Comparison of ENCODE assay signal across 1 cellular context in the genomic region with DNA sequence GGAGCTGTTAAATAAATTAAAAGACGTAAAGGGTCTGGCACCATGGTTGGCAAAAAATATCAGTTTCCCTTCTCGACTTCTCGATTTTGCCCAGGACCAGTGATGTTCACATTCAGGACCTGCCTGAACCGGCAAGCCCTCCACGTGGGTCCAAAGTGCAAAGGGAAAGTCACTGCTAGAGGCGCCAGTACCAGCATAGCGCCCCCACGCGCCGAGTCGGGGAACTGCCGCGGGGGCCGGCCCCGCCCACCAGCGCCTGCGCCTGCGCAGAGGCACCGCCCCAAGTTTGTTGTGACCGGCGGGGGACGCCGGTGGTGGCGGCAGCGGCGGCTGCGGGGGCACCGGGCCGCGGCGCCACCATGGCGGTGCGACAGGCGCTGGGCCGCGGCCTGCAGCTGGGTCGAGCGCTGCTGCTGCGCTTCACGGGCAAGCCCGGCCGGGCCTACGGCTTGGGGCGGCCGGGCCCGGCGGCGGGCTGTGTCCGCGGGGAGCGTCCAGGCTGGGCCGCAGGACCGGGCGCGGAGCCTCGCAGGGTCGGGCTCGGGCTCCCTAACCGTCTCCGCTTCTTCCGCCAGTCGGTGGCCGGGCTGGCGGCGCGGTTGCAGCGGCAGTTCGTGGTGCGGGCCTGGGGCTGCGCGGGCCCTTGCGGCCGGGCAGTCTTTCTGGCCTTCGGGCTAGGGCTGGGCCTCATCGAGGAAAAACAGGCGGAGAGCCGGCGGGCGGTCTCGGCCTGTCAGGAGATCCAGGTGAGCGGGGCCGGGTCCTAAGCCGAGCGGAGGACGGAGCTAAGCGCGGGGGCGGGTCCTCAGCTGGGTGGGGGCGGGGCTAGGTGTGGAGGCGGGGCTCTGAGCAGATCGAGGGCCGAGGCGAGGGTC.
A peak's percentile ranks its signal among the peaks of the same experiment; 100 is the strongest.
TF ChIP-seq lines count a peak whose summit lies in the region.

Gene PINK1, plus strand, starts transcription at position 269 of the 875 bp plus-strand sequence. Its CDS starts 91 bp downstream, at position 360.

TF ChIP-seq in HepG2, 621 proteins besides CTCF, POLR2A, EP300 and RAD21 (continued from another document and continues in another):
- TF ChIP-seq NFE2 (CRISPR knock-in tag; IDR thresholded peaks at IDR 0.05) (no peak), HOXA3 (CRISPR knock-in tag; IDR thresholded peaks at IDR 0.05) (peak; percentile 42; the same call in 1 of the 2 replicates), ZNF326 (CRISPR knock-in tag; IDR thresholded peaks at IDR 0.05; ENCODE audit: borderline replicate concordance) (no peak), TAF1 (CRISPR knock-in tag; IDR thresholded peaks at IDR 0.05) (peak; percentile 34; the same call in 1 of the 2 replicates), CEBPZ (IDR thresholded peaks at IDR 0.05; ENCODE audit: low read length) (no peak), PAF1 (CRISPR knock-in tag; IDR thresholded peaks at IDR 0.05) (no peak), ELF1 (CRISPR knock-in tag; IDR thresholded peaks at IDR 0.05) (peak; percentile 44), ZNF782 (CRISPR knock-in tag; IDR thresholded peaks at IDR 0.05; ENCODE audit: borderline replicate concordance) (peak; percentile 37; the same call in 1 of the 2 replicates), MEF2D (CRISPR knock-in tag; IDR thresholded peaks at IDR 0.05) (no peak), ZKSCAN8 (CRISPR knock-in tag; IDR thresholded peaks at IDR 0.05; ENCODE audit: borderline replicate concordance) (no peak), NFIB (CRISPR knock-in tag; IDR thresholded peaks at IDR 0.05; ENCODE audit: borderline replicate concordance) (no peak), NFYB (CRISPR knock-in tag; IDR thresholded peaks at IDR 0.05) (no peak), NR1H2 (CRISPR knock-in tag; IDR thresholded peaks at IDR 0.05; ENCODE audit: borderline replicate concordance, low read depth) (no peak), PRPF4 (IDR thresholded peaks at IDR 0.05; ENCODE audit: low read depth, low read length, poor library complexity, severe bottlenecking) (no peak), RBM39 (IDR thresholded peaks at IDR 0.05; ENCODE audit: low read depth, low read length, poor library complexity, severe bottlenecking) (peak; percentile 53), ZNF670 (CRISPR knock-in tag; IDR thresholded peaks at IDR 0.05; ENCODE audit: borderline replicate concordance) (peak; percentile 64; the same call in 1 of the 2 replicates), CHCHD3 (CRISPR knock-in tag; IDR thresholded peaks at IDR 0.05) (no peak), NR2F6 (IDR thresholded peaks at IDR 0.05) (no peak), NR2F6 (CRISPR knock-in tag; IDR thresholded peaks at IDR 0.05) (peak; percentile 47; the same call in 1 of the 2 replicates), KLF11 (CRISPR knock-in tag; IDR thresholded peaks at IDR 0.05) (no peak), HOXA5 (CRISPR knock-in tag; IDR thresholded peaks at IDR 0.05) (0 out of 2 replicates have a peak, but pooled peaks have one; percentile 12), ZFY (CRISPR knock-in tag; IDR thresholded peaks at IDR 0.05) (peak; percentile 91), ATF4 (CRISPR knock-in tag; IDR thresholded peaks at IDR 0.05) (peak in 1 of 2 experiments; percentile 49; a peak in 1 of 4 replicates), ARNT2 (CRISPR knock-in tag; IDR thresholded peaks at IDR 0.05; ENCODE audit: low read depth) (peak; percentile 72; the same call in 1 of the 2 replicates), ZNF776 (CRISPR knock-in tag; IDR thresholded peaks at IDR 0.05) (0 out of 2 replicates have a peak, but pooled peaks have one; percentile 19), FOSL1 (CRISPR knock-in tag; IDR thresholded peaks at IDR 0.05; ENCODE audit: borderline replicate concordance) (no peak), PHF5A (CRISPR knock-in tag; IDR thresholded peaks at IDR 0.05; ENCODE audit: low read depth, unreplicated experiment) (no peak), ZBTB21 (CRISPR knock-in tag; IDR thresholded peaks at IDR 0.05) (no peak), ZNF207 (IDR thresholded peaks at IDR 0.05; ENCODE audit: borderline replicate concordance) (no peak), POGK (CRISPR knock-in tag; conservative IDR thresholded peaks at IDR 0.05) (peak; percentile 87; the same call in 1 of the 2 replicates), MXD1 (CRISPR knock-in tag; IDR thresholded peaks at IDR 0.05) (peak; percentile 37; the same call in 1 of the 2 replicates), ZNF468 (CRISPR knock-in tag; IDR thresholded peaks at IDR 0.05) (no peak), ONECUT2 (CRISPR knock-in tag; IDR thresholded peaks at IDR 0.05) (no peak), IRF2 (CRISPR knock-in tag; IDR thresholded peaks at IDR 0.05) (peak; percentile 68; the same call in 1 of the 2 replicates), ELF3 (CRISPR knock-in tag; IDR thresholded peaks at IDR 0.05) (peak; percentile 76), KDM1A (CRISPR knock-in tag; IDR thresholded peaks at IDR 0.05) (peak; percentile 76; the same call in 1 of the 2 replicates), HINFP (CRISPR knock-in tag; IDR thresholded peaks at IDR 0.05; ENCODE audit: low read depth) (peak; percentile 44; the same call in 1 of the 2 replicates), ZNF350 (CRISPR knock-in tag; IDR thresholded peaks at IDR 0.05; ENCODE audit: borderline replicate concordance, low read depth) (no peak), ZNF253 (CRISPR knock-in tag; IDR thresholded peaks at IDR 0.05; ENCODE audit: borderline replicate concordance) (no peak), ZNF691 (CRISPR knock-in tag; IDR thresholded peaks at IDR 0.05; ENCODE audit: borderline replicate concordance, low read depth) (no peak; the same call in 1 of the 2 replicates), STAT6 (CRISPR knock-in tag; IDR thresholded peaks at IDR 0.05; ENCODE audit: borderline replicate concordance) (no peak), MEIS1 (CRISPR knock-in tag; IDR thresholded peaks at IDR 0.05; ENCODE audit: borderline replicate concordance) (no peak), KDM6A (CRISPR knock-in tag; IDR thresholded peaks at IDR 0.05; ENCODE audit: low read depth) (peak; percentile 52), FIP1L1 (IDR thresholded peaks at IDR 0.05; ENCODE audit: borderline replicate concordance, insufficient read depth, low read depth, low read length) (no peak), PAWR (CRISPR knock-in tag; IDR thresholded peaks at IDR 0.05; ENCODE audit: borderline replicate concordance) (no peak), ZNF317 (CRISPR knock-in tag; IDR thresholded peaks at IDR 0.05) (0 out of 2 replicates have a peak, but pooled peaks have one; percentile 40), RFX1 (IDR thresholded peaks at IDR 0.05) (no peak), ZNF354B (CRISPR knock-in tag; IDR thresholded peaks at IDR 0.05) (no peak), NFRKB (IDR thresholded peaks at IDR 0.05) (no peak)
- TF ChIP-seq, protein P1, sequence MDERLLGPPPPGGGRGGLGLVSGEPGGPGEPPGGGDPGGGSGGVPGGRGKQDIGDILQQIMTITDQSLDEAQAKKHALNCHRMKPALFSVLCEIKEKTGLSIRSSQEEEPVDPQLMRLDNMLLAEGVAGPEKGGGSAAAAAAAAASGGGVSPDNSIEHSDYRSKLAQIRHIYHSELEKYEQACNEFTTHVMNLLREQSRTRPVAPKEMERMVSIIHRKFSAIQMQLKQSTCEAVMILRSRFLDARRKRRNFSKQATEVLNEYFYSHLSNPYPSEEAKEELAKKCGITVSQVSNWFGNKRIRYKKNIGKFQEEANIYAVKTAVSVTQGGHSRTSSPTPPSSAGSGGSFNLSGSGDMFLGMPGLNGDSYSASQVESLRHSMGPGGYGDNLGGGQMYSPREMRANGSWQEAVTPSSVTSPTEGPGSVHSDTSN (CRISPR knock-in tag; IDR thresholded peaks at IDR 0.05) = no peak
- TF ChIP-seq, protein P2, sequence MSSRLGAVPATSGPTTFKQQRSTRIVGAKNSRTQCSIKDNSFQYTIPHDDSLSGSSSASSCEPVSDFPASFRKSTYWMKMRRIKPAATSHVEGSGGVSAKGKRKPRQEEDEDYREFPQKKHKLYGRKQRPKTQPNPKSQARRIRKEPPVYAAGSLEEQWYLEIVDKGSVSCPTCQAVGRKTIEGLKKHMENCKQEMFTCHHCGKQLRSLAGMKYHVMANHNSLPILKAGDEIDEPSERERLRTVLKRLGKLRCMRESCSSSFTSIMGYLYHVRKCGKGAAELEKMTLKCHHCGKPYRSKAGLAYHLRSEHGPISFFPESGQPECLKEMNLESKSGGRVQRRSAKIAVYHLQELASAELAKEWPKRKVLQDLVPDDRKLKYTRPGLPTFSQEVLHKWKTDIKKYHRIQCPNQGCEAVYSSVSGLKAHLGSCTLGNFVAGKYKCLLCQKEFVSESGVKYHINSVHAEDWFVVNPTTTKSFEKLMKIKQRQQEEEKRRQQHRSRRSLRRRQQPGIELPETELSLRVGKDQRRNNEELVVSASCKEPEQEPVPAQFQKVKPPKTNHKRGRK (CRISPR knock-in tag; IDR thresholded peaks at IDR 0.05) = no peak
